8 cellular contexts compared by ENCODE assay signal in the genomic region with DNA sequence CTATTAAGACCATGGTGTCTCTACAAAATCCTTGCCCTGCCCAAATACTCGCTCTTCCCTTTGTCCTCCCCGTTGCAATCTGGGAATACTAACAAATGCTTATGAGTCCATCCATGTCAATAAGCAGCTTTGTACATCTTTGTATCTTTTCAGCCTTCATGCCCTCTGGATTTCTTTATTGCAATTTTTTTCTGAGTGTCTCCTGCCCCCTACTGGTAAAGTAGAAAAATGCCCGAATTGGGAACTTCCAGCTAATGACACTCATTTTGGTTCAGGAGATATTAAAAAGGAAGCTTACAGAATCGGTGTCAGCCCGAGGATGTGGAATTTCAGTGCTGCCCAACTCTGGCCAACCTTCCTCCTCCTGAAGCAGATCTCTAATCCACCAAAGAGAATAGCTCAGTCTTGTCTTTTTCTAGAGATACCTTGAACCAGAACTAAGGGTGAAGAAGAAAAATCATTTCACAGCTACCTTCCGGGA. TPM values are rescaled to one million over a fixed set of nuclear protein-coding genes. Genes with fewer than 3 reads are reported as not detected.
A peak's percentile ranks its signal among the peaks of the same experiment; 100 is the strongest.
DNase-seq lines count a peak whose midpoint lies in the region; ATAC-seq, FAIRE-seq and TF ChIP-seq lines count a peak whose summit lies in the region.

No MANE protein-coding gene starts in this region.

- H3K4me1 Mint-ChIP-seq in activated CD4-positive, alpha-beta memory T cell treated with anti-CD3 and anti-CD28 coated beads, Interleukin-2, amount 10 ng/mL, durations not matched to agents 7 days and 5 days = peaks cover 43% of the 10 kb centered on the region

- no peak overlapping the region for H3K27ac Mint-ChIP-seq in activated CD4-positive, alpha-beta memory T cell treated with anti-CD3 and anti-CD28 coated beads, Interleukin-2, amount 10 ng/mL, durations not matched to agents 7 days and 5 days

- POLR2A ChIA-PET in A673 (lab: Charles Lee; ENCODE audit: low non-redundant PET) = interaction anchor here (0.5 to 0.6 kb wide), 2 partner anchors 26 to 136 kb away, joined by 3 read pairs; no protein-coding TSS in a partner anchor
- POLR2A ChIA-PET in activated CD4-positive, alpha-beta memory T cell treated with anti-CD3 and anti-CD28 coated beads, Interleukin-2, amount 10 ng/mL, durations not matched to agents 7 days and 5 days (lab: Charles Lee) = interaction anchor here (0.6 to 10.7 kb wide), 8 partner anchors 16 to 83 kb away, joined by 3 to 257 read pairs (median 4); a partner anchor contains a TSS

- H3K4me1 ChIP-seq in A673 (ENCODE audit: insufficient read depth, low read length, poor library complexity, severe bottlenecking) = peaks cover 47% of the 10 kb centered on the region

- peak; percentile 89 for TF ChIP-seq CTCF in A673 (conservative IDR thresholded peaks at IDR 0.05; ENCODE audit: low read depth, low read length)
- TF ChIP-seq CTCF in retinal pigment epithelial cell (conservative IDR thresholded peaks at IDR 0.05; ENCODE audit: low read depth, low read length) = peak; percentile 75

- ATAC-seq in GM21737 (IDR thresholded peaks at IDR 0.05; ENCODE audit: unreplicated experiment) (no peak), HG03439 (IDR thresholded peaks at IDR 0.05; ENCODE audit: unreplicated experiment) (no peak)

- no peak overlapping the region for H3K4me3 Mint-ChIP-seq in activated CD4-positive, alpha-beta memory T cell treated with anti-CD3 and anti-CD28 coated beads, Interleukin-2, amount 10 ng/mL, durations not matched to agents 7 days and 5 days

- intact Hi-C loops in A673 (cut with micrococcal nuclease; ENCODE audit: unreplicated experiment) = loop anchor here (1.0 to 2.0 kb wide), 3 partner anchors 47 to 121 kb away; a partner anchor contains a TSS

- DNase-seq in A673 (ENCODE audit: low spot score) = peak; percentile 82
- DNase-seq in GF-D8 (lab: John Stamatoyannopoulos, UW) = peak; percentile 9
- peak; percentile 72 for DNase-seq in NCI-H2029 treated with DMSO at 0.1 percent for 48 hours (lab: John Stamatoyannopoulos, UW)
- peak; percentile 16 for DNase-seq in activated CD4-positive, alpha-beta memory T cell treated with anti-CD3 and anti-CD28 coated beads, Interleukin-2, amount 10 ng/mL, durations not matched to agents 7 days and 5 days
- peak; percentile 42 to 49 for DNase-seq in frontal cortex (ENCODE audit: low spot score in 2 of 2)
- no peak for DNase-seq in retinal pigment epithelial cell (ENCODE audit: low read depth)

- no peak overlapping the region for H3K4me3 ChIP-seq in A673 (ENCODE audit: low read depth, low read length, poor library complexity, severe bottlenecking)
- H3K4me3 ChIP-seq in retinal pigment epithelial cell (ENCODE audit: low read length) = no peak overlapping the region

- no TSS peak for BruUV-seq in A673 (replicated peaks; lab: Mats Ljungman, UMichigan)

- H3K36me3 ChIP-seq in A673 (ENCODE audit: insufficient read depth, low read length, poor library complexity, severe bottlenecking) = peaks cover 88% of the 10 kb centered on the region

- H3K9me3 ChIP-seq in A673 (ENCODE audit: low read depth, low read length, poor library complexity, severe bottlenecking) = no peaks in the 10 kb centered on the region

- peaks cover 73% of the 10 kb centered on the region for H3K36me3 Mint-ChIP-seq in activated CD4-positive, alpha-beta memory T cell treated with anti-CD3 and anti-CD28 coated beads, Interleukin-2, amount 10 ng/mL, durations not matched to agents 7 days and 5 days (ENCODE audit: low read depth)

- no peaks in the 10 kb centered on the region for H3K27me3 ChIP-seq in A673 (replicated peaks; ENCODE audit: insufficient read depth, low read depth, low read length, poor library complexity)

- CTCF ChIA-PET in A673 (lab: Charles Lee) = interaction anchor here (0.5 to 2.4 kb wide), 16 partner anchors 8 to 222 kb away, joined by 3 to 37 read pairs (median 6); a partner anchor contains a TSS
- CTCF ChIA-PET in activated CD4-positive, alpha-beta memory T cell treated with anti-CD3 and anti-CD28 coated beads, Interleukin-2, amount 10 ng/mL, durations not matched to agents 7 days and 5 days (lab: Charles Lee) = interaction anchor here (0.6 to 14.4 kb wide), 44 partner anchors 9 to 222 kb away, joined by 3 to 527 read pairs (median 4); a partner anchor contains a TSS

- no peak overlapping the region for H3K27ac ChIP-seq in A673 (ENCODE audit: low read depth, low read length, poor library complexity, severe bottlenecking)

- FAIRE-seq in frontal cortex (lab: Jason Lieb, UNC) = peak; percentile 47

- no peaks in the 10 kb centered on the region for H3K9me3 Mint-ChIP-seq in activated CD4-positive, alpha-beta memory T cell treated with anti-CD3 and anti-CD28 coated beads, Interleukin-2, amount 10 ng/mL, durations not matched to agents 7 days and 5 days

- H3K27me3 Mint-ChIP-seq in activated CD4-positive, alpha-beta memory T cell treated with anti-CD3 and anti-CD28 coated beads, Interleukin-2, amount 10 ng/mL, durations not matched to agents 7 days and 5 days = no peaks in the 10 kb centered on the region

RNA-seq across cellular contexts. Expression of a gene that starts 46.0 kb away (rescaled TPM):
- total RNA-seq in A673 (2021) (109 and 133 TPM in 2 replicates), frontal cortex (2.4 TPM)
- 10 to 100 TPM; 18.8 to 20.2 TPM for total RNA-seq in activated CD4-positive, alpha-beta memory T cell treated with anti-CD3 and anti-CD28 coated beads, Interleukin-2, amount 10 ng/mL, durations not matched to agents 7 days and 5 days
